11 cellular contexts compared by ENCODE assay signal in the genomic region with DNA sequence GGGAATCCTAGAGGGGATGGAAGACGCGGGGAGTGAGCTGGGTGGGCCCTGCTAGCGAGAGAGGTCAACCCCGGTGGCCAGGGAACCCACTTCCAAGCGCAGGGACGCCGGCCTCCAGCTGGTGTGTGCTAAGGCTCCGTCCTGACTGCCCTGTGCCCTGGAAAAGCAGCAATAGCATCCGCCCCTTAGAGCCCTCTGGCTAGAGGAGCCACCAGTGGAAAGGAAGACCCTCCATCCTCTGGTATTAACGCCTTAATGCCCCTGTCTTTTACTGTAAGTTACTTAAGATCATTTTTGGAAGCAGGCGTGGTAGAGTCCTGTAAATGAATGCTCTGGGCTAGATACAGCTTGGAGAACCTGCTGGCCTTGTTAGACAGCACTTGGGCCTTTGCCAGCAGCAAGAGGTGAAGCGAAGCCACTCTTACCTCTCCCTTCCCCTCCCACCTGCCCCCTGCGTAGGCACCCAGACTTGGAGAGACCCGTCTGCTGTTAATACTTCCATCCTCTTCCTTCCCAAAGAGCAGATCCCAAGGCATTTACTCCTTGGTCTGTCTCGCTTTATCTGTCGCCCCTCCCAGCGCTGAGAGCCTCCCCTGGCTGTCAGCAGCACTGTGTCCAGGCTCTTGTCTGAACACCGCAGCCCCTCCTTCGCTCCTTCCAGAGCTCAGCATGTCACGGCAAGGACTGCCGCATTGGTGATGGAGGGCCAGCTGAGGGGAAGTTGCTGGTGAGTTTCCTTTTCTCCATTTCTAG. TPM values are rescaled to one million over a fixed set of nuclear protein-coding genes. Genes with fewer than 3 reads are reported as not detected.
A peak's percentile ranks its signal among the peaks of the same experiment; 100 is the strongest.
DNase-seq lines count a peak whose midpoint lies in the region; ATAC-seq and TF ChIP-seq lines count a peak whose summit lies in the region.
"Had no signal": no experiment of that assay in that cellular context is flagged by ENCODE, and none has a peak within 500 bp of the region (broad histone marks: within the 10 kb centered on the region; RNA-seq: fewer than 3 reads in every experiment).

No MANE protein-coding gene starts in this region.

- DNase-seq in heart right ventricle (no peak), Right ventricle myocardium inferior (ENCODE audit: missing footprints) (no peak), NCI-H1105 treated with DMSO at 0.1 percent for 48 hours (lab: John Stamatoyannopoulos, UW) (no peak)
- DNase-seq in stimulated activated CD4-positive, alpha-beta T cell treated with anti-CD3 and anti-CD28 coated beads, Interleukin-1b, Interleukin-23, amount 100 ng/mL, for 48 hours = no peak
- DNase-seq: activated CD4-positive, alpha-beta T cell treated with anti-CD3 and anti-CD28 coated beads, Interleukin-2, amount 10 ng/mL, durations not matched to agents 24 days and 14 days; Kasumi-1; retina had no signal

- H3K9me3 ChIP-seq in heart right ventricle (no peaks in the 10 kb centered on the region), mesodermal cell (ENCODE audit: control insufficient read depth, low read length) (no peaks in the 10 kb centered on the region)

- no peak for TF ChIP-seq CTCF in heart right ventricle (IDR thresholded peaks at IDR 0.05)

- H3K36me3 ChIP-seq in heart right ventricle = peaks cover 0 to 57% (median 28%) of the 10 kb centered on the region in 9 donors
- H3K36me3 ChIP-seq in mesodermal cell (ENCODE audit: control insufficient read depth, insufficient read depth, low read length) = peaks cover 57% of the 10 kb centered on the region
- H3K36me3 ChIP-seq in urinary bladder (ENCODE audit: insufficient read depth) = no peaks in the 10 kb centered on the region

- H3K4me1 ChIP-seq in heart right ventricle (peaks cover 13 to 65% (median 36%) of the 10 kb centered on the region in 9 donors), mesodermal cell (ENCODE audit: control insufficient read depth, insufficient read depth, low read length, poor library complexity, severe bottlenecking) (peaks cover 76% of the 10 kb centered on the region), urinary bladder (ENCODE audit: insufficient read depth) (peaks cover 2% of the 10 kb centered on the region)

- WGBS in heart right ventricle, 2 donors = 58 to 70% methylated on average over 21 of the region's 21 CpGs
- 86 to 89% methylated on average over 15 of the region's 21 CpGs for WGBS in mesodermal cell (ENCODE audit: insufficient coverage in 2 of 2), 2 experiments
- WGBS in urinary bladder = 66% methylated on average over 21 of the region's 21 CpGs

- H3K27me3 ChIP-seq in heart right ventricle = no peaks in the 10 kb centered on the region

- ATAC-seq in heart right ventricle (peak in 1 of 8 donors; percentile 32), Right ventricle myocardium inferior (no peak), GM21423 (IDR thresholded peaks at IDR 0.05; ENCODE audit: unreplicated experiment) (no peak)

- intact Hi-C loops in heart right ventricle (cut with DNase I) = no loop called here
- intact Hi-C loops in Right ventricle myocardium inferior (cut with DNase I) = no loop called here

- H3K27ac ChIP-seq in heart right ventricle = peak overlapping the region in 7 of 10 donors; percentile 11 to 50 (median 39)
- peak overlapping the region; percentile 44 for H3K27ac ChIP-seq in angular gyrus (ENCODE audit: low read depth, low read length)
- peak overlapping the region; percentile 90 for H3K27ac ChIP-seq in mesodermal cell (ENCODE audit: low read depth, low read length, severe bottlenecking)
- peak overlapping the region; percentile 39 for H3K27ac ChIP-seq in urinary bladder (ENCODE audit: low read depth)

- H3K4me3 ChIP-seq in heart right ventricle = no peak overlapping the region
- no peak overlapping the region for H3K4me3 ChIP-seq in mesodermal cell (ENCODE audit: extremely low read depth, insufficient read depth, low read length, poor library complexity, severe bottlenecking)
- no peak overlapping the region for H3K4me3 ChIP-seq in urinary bladder (ENCODE audit: low read depth, low read length)

RNA-seq across cellular contexts. Expression of a gene that starts 4.6 kb away (rescaled TPM):
- total RNA-seq in heart right ventricle = 100 to 1,000 TPM in 8 of 10 donors, 10 to 100 TPM in 2; 88.7 to 132 (median 114) TPM
- 10 to 100 TPM; 51.0 to 53.0 TPM for polyA plus RNA-seq in heart right ventricle
- 111 TPM for total RNA-seq in Right ventricle myocardium inferior
- polyA plus RNA-seq in mesodermal cell (2013, experiment 1 of 2) = 124 TPM
- 102 TPM for polyA plus RNA-seq in mesodermal cell (2013, experiment 2 of 2)
- total RNA-seq in urinary bladder = 25.2 TPM
- polyA plus RNA-seq in urinary bladder = 76.7 TPM

RNA-seq across cellular contexts. Expression of a gene that starts 5.9 kb away (rescaled TPM):
- total RNA-seq in heart right ventricle (1 to 10 TPM; 1.9 to 4.7 (median 2.9) TPM), Right ventricle myocardium inferior (3.3 TPM), urinary bladder (5.1 TPM)
- polyA plus RNA-seq in heart right ventricle (1 to 10 TPM; 2.4 to 4.3 TPM), urinary bladder (11.6 TPM)
- polyA plus RNA-seq in mesodermal cell (2013, experiment 1 of 2) = 15.7 TPM
- 12.0 TPM for polyA plus RNA-seq in mesodermal cell (2013, experiment 2 of 2)

RNA-seq across cellular contexts. Expression of a gene that starts 31.8 kb away (rescaled TPM):
- total RNA-seq in heart right ventricle (10 to 100 TPM in 7 of 10 donors, 1 to 10 TPM in 3; 6.7 to 25.8 (median 16.2) TPM), Right ventricle myocardium inferior (32.6 TPM), urinary bladder (86.2 TPM)
- polyA plus RNA-seq in heart right ventricle (10 to 100 TPM; 25.6 to 33.0 TPM), urinary bladder (400 TPM)
- polyA plus RNA-seq in mesodermal cell (2013, experiment 1 of 2) = 31.3 TPM
- polyA plus RNA-seq in mesodermal cell (2013, experiment 2 of 2) = 25.7 TPM
- total RNA-seq: activated CD4-positive, alpha-beta T cell treated with anti-CD3 and anti-CD28 coated beads, Interleukin-2, amount 10 ng/mL, durations not matched to agents 24 days and 14 days had no signal

RNA-seq across cellular contexts. Expression of a gene that starts 49.9 kb away (rescaled TPM):
- 1 to 10 TPM; 2.6 to 7.0 (median 3.5) TPM for total RNA-seq in heart right ventricle
- 1 to 10 TPM; 2.7 to 3.5 TPM for polyA plus RNA-seq in heart right ventricle
- total RNA-seq in Right ventricle myocardium inferior = 5.7 TPM
- 0.63 TPM for polyA plus RNA-seq in mesodermal cell (2013, experiment 1 of 2)
- polyA plus RNA-seq in mesodermal cell (2013, experiment 2 of 2) = 0.46 TPM
- total RNA-seq in urinary bladder = 6.5 TPM
- polyA plus RNA-seq in urinary bladder = 3.4 TPM

RNA-seq across cellular contexts. Expression of a gene that starts 50.1 kb away (rescaled TPM):
- 1 to 10 TPM; 3.0 to 5.0 (median 3.9) TPM for total RNA-seq in heart right ventricle
- 1 to 10 TPM; 1.2 to 6.4 TPM for polyA plus RNA-seq in heart right ventricle
- 4.7 TPM for total RNA-seq in Right ventricle myocardium inferior
- polyA plus RNA-seq in mesodermal cell (2013, experiment 1 of 2) = 23.1 TPM
- 22.7 TPM for polyA plus RNA-seq in mesodermal cell (2013, experiment 2 of 2)
- total RNA-seq in urinary bladder = 3.7 TPM
- polyA plus RNA-seq in urinary bladder = 11.8 TPM

Comparison
In these comparisons a context has a peak if more than half of its experiments do, and no peak if none do; other contexts are left out.
1. H3K27ac ChIP-seq: peak in every context shown above with its lines; median percentile 90 in mesodermal cell; 44 in angular gyrus; 39 in heart right ventricle; 39 in urinary bladder.